In genomic region chr14:67513631-67514108, GRCh38 we compare ENCODE assay signal across 11 cellular contexts. TPM values are rescaled to one million over a fixed set of nuclear protein-coding genes. Genes with fewer than 3 reads are reported as not detected.
DNase-seq lines count a peak whose midpoint lies in the region; ATAC-seq and TF ChIP-seq lines count a peak whose summit lies in the region.
"Had no signal": no experiment of that assay in that cellular context is flagged by ENCODE, and none has a peak within 500 bp of the region (broad histone marks: within the 10 kb centered on the region; RNA-seq: fewer than 3 reads in every experiment).

No MANE protein-coding gene starts in this region.

- 100% methylated on average over 1 of the region's 1 CpG for WGBS in upper lobe of left lung, 2 donors

- H3K36me3 ChIP-seq in mucosa of descending colon (ENCODE audit: low read depth) (no peaks in the 10 kb centered on the region), upper lobe of left lung (no peaks in the 10 kb centered on the region)
- H3K36me3 ChIP-seq: BLaER1 treated with 17β-estradiol and CSF1 and Interleukin-3, amounts not matched to agents 10 nM and 100 nM had no signal

- H3K4me3 ChIP-seq in mucosa of descending colon (no peak overlapping the region), upper lobe of left lung (no peak overlapping the region)

- no peak for TF ChIP-seq POLR2A in upper lobe of left lung (IDR thresholded peaks at IDR 0.05)

- intact Hi-C loops in activated T-helper 2 cell treated with anti-CD3 and anti-CD28 coated beads, Interferon-gamma antibody, Interleukin-2, Interleukin-4, amounts not matched to agents 10 μg/mL and 5 μg/mL and 100 μg/mL, durations not matched to agents 14 hours and 24 hours and 36 hours (cut with micrococcal nuclease), result loop anchor here (1.0 to 5.0 kb wide), 2 partner anchors 25 to 86 kb away; partner anchors contain the start of gene TMEM229B
- intact Hi-C loops in mucosa of descending colon (cut with DNase I, micrococcal nuclease), result no loop called here

- TF ChIP-seq EP300 in upper lobe of left lung (IDR thresholded peaks at IDR 0.05), result no peak

- H3K4me1 ChIP-seq in mucosa of descending colon (ENCODE audit: low read depth) (no peaks in the 10 kb centered on the region), upper lobe of left lung (peaks cover 10 to 20% (median 15%) of the 10 kb centered on the region in 4 donors)

- H3K4me1 Mint-ChIP-seq in activated T-cell treated with anti-CD3 and anti-CD28 coated beads, Interleukin-2, amount 50 U/mL, for 72 hours (ENCODE audit: low read depth), result peaks cover 12% of the 10 kb centered on the region
- peaks cover 2% of the 10 kb centered on the region for H3K4me1 Mint-ChIP-seq in activated T-helper 2 cell treated with anti-CD3 and anti-CD28 coated beads, Interferon-gamma antibody, Interleukin-2, Interleukin-4, amounts not matched to agents 10 μg/mL and 5 μg/mL and 100 μg/mL, durations not matched to agents 14 hours and 24 hours and 36 hours (ENCODE audit: low read depth)

- TF ChIP-seq CTCF in mucosa of descending colon (IDR thresholded peaks at IDR 0.05) (no peak), upper lobe of left lung (IDR thresholded peaks at IDR 0.05) (no peak)

- H3K27ac Mint-ChIP-seq in activated T-cell treated with anti-CD3 and anti-CD28 coated beads, Interleukin-2, amount 50 U/mL, for 72 hours, result no peak overlapping the region
- H3K27ac Mint-ChIP-seq in activated T-helper 2 cell treated with anti-CD3 and anti-CD28 coated beads, Interferon-gamma antibody, Interleukin-2, Interleukin-4, amounts not matched to agents 10 μg/mL and 5 μg/mL and 100 μg/mL, durations not matched to agents 14 hours and 24 hours and 36 hours, result no peak overlapping the region

- ATAC-seq in activated T-cell treated with anti-CD3 and anti-CD28 coated beads, Interleukin-2, amount 50 U/mL, for 72 hours (replicated peaks in 1 of 2), result no peak
- peak; percentile 65 for ATAC-seq in mucosa of descending colon
- no peak for ATAC-seq in upper lobe of left lung (ENCODE audit: low FRiP score in 2 of 2)
- ATAC-seq in GM18858 (IDR thresholded peaks at IDR 0.05; ENCODE audit: unreplicated experiment), result no peak
- ATAC-seq in GM19324 (IDR thresholded peaks at IDR 0.05; ENCODE audit: low FRiP score, unreplicated experiment), result no peak

- H3K4me3 Mint-ChIP-seq in activated T-cell treated with anti-CD3 and anti-CD28 coated beads, Interleukin-2, amount 50 U/mL, for 72 hours, result peak overlapping the region; percentile 61 to 68
- peak overlapping the region; percentile 81 for H3K4me3 Mint-ChIP-seq in activated T-helper 2 cell treated with anti-CD3 and anti-CD28 coated beads, Interferon-gamma antibody, Interleukin-2, Interleukin-4, amounts not matched to agents 10 μg/mL and 5 μg/mL and 100 μg/mL, durations not matched to agents 14 hours and 24 hours and 36 hours (ENCODE audit: low read depth)

- no peak for DNase-seq in activated T-cell treated with anti-CD3 and anti-CD28 coated beads, Interleukin-2, amount 50 U/mL, for 72 hours
- DNase-seq in activated T-cell treated with anti-CD3 and anti-CD28 coated beads, Interleukin-2, amount 50 U/mL, for 48 hours, result no peak
- no peak for DNase-seq in activated T-helper 2 cell treated with anti-CD3 and anti-CD28 coated beads, Interferon-gamma antibody, Interleukin-2, Interleukin-4, amounts not matched to agents 10 μg/mL and 5 μg/mL and 100 μg/mL, durations not matched to agents 14 hours and 24 hours and 36 hours (ENCODE audit: low spot score)
- DNase-seq in mucosa of descending colon (peak in 2 of 3 donors; percentile 29 to 37), upper lobe of left lung (no peak)
- DNase-seq in activated CD8-positive, alpha-beta memory T cell treated with anti-CD3 and anti-CD28 coated beads for 24 hours, result no peak
- DNase-seq: activated CD8-positive, alpha-beta memory T cell treated with anti-CD3 and anti-CD28 coated beads, Interleukin-2, amount 50 U/mL, for 48 hours; NCI-H82 had no signal

- H3K27ac ChIP-seq in upper lobe of left lung, result peak overlapping the region in 3 of 4 donors; percentile 28 to 83 (median 82)
- H3K27ac ChIP-seq: BLaER1 treated with 17β-estradiol and CSF1 and Interleukin-3, amounts not matched to agents 10 nM and 100 nM had no signal

- H3K27me3 Mint-ChIP-seq in activated T-cell treated with anti-CD3 and anti-CD28 coated beads, Interleukin-2, amount 50 U/mL, for 72 hours (ENCODE audit: low read depth), result no peaks in the 10 kb centered on the region
- H3K27me3 Mint-ChIP-seq in activated T-helper 2 cell treated with anti-CD3 and anti-CD28 coated beads, Interferon-gamma antibody, Interleukin-2, Interleukin-4, amounts not matched to agents 10 μg/mL and 5 μg/mL and 100 μg/mL, durations not matched to agents 14 hours and 24 hours and 36 hours (ENCODE audit: low read depth), result peaks cover 73% of the 10 kb centered on the region

- no peaks in the 10 kb centered on the region for H3K9me3 Mint-ChIP-seq in activated T-cell treated with anti-CD3 and anti-CD28 coated beads, Interleukin-2, amount 50 U/mL, for 72 hours
- no peaks in the 10 kb centered on the region for H3K9me3 Mint-ChIP-seq in activated T-helper 2 cell treated with anti-CD3 and anti-CD28 coated beads, Interferon-gamma antibody, Interleukin-2, Interleukin-4, amounts not matched to agents 10 μg/mL and 5 μg/mL and 100 μg/mL, durations not matched to agents 14 hours and 24 hours and 36 hours

- H3K36me3 Mint-ChIP-seq in activated T-cell treated with anti-CD3 and anti-CD28 coated beads, Interleukin-2, amount 50 U/mL, for 72 hours (ENCODE audit: insufficient read depth in 2 of 2), result no peaks in the 10 kb centered on the region
- H3K36me3 Mint-ChIP-seq in activated T-helper 2 cell treated with anti-CD3 and anti-CD28 coated beads, Interferon-gamma antibody, Interleukin-2, Interleukin-4, amounts not matched to agents 10 μg/mL and 5 μg/mL and 100 μg/mL, durations not matched to agents 14 hours and 24 hours and 36 hours (ENCODE audit: low read depth), result no peaks in the 10 kb centered on the region

- no peaks in the 10 kb centered on the region for H3K9me3 ChIP-seq in mucosa of descending colon
- H3K9me3 ChIP-seq in upper lobe of left lung, result no peaks in the 10 kb centered on the region
- H3K9me3 ChIP-seq: BLaER1 treated with 17β-estradiol and CSF1 and Interleukin-3, amounts not matched to agents 10 nM and 100 nM had no signal

- no peaks in the 10 kb centered on the region for H3K27me3 ChIP-seq in upper lobe of left lung

RNA-seq across cellular contexts. Expression of gene PLEKHH1, which starts 19.4 kb away (rescaled TPM):
- total RNA-seq in activated T-cell treated with anti-CD3 and anti-CD28 coated beads, Interleukin-2, amount 50 U/mL, for 72 hours, result 1 to 10 TPM; 1.0 to 1.2 TPM
- total RNA-seq in activated T-helper 2 cell treated with anti-CD3 and anti-CD28 coated beads, Interferon-gamma antibody, Interleukin-2, Interleukin-4, amounts not matched to agents 10 μg/mL and 5 μg/mL and 100 μg/mL, durations not matched to agents 14 hours and 24 hours and 36 hours, result 1.5 and 1.8 TPM in 2 replicates
- total RNA-seq in mucosa of descending colon (100 to 1,000 TPM in 1 of 3 donors, 10 to 100 TPM in 2; 45.8 to 110 (median 61.5) TPM), upper lobe of left lung (10 to 100 TPM in 2 of 6 donors, 1 to 10 TPM in 3, under 1 TPM in 1; 0.46 to 25.1 (median 4.4) TPM)

RNA-seq across cellular contexts. Expression of gene TMEM229B, which starts 25.1 kb away (rescaled TPM):
- total RNA-seq in activated T-cell treated with anti-CD3 and anti-CD28 coated beads, Interleukin-2, amount 50 U/mL, for 72 hours, result under 1 TPM; 0.32 to 0.79 TPM
- total RNA-seq in activated T-helper 2 cell treated with anti-CD3 and anti-CD28 coated beads, Interferon-gamma antibody, Interleukin-2, Interleukin-4, amounts not matched to agents 10 μg/mL and 5 μg/mL and 100 μg/mL, durations not matched to agents 14 hours and 24 hours and 36 hours, result 0.71 and 0.75 TPM in 2 replicates
- total RNA-seq in mucosa of descending colon (10 to 100 TPM in 2 of 3 donors, 1 to 10 TPM in 1; 4.8 to 12.6 (median 10.8) TPM), upper lobe of left lung (1 to 10 TPM; 2.1 to 8.5 (median 5.4) TPM)

Comparison
In these comparisons a context has a peak if more than half of its experiments do, and no peak if none do; other contexts are left out.
1. DNase-seq: peak in mucosa of descending colon (2 of 3); none in activated T-cell treated with anti-CD3 and anti-CD28 coated beads, Interleukin-2, amount 50 U/mL, for 72 hours (0 of 2), activated T-cell treated with anti-CD3 and anti-CD28 coated beads, Interleukin-2, amount 50 U/mL, for 48 hours (0 of 2), activated T-helper 2 cell treated with anti-CD3 and anti-CD28 coated beads, Interferon-gamma antibody, Interleukin-2, Interleukin-4, amounts not matched to agents 10 μg/mL and 5 μg/mL and 100 μg/mL, durations not matched to agents 14 hours and 24 hours and 36 hours (single experiment), upper lobe of left lung (0 of 2) and activated CD8-positive, alpha-beta memory T cell treated with anti-CD3 and anti-CD28 coated beads for 24 hours (single experiment).